33 cellular contexts compared by ENCODE assay signal in the genomic region with DNA sequence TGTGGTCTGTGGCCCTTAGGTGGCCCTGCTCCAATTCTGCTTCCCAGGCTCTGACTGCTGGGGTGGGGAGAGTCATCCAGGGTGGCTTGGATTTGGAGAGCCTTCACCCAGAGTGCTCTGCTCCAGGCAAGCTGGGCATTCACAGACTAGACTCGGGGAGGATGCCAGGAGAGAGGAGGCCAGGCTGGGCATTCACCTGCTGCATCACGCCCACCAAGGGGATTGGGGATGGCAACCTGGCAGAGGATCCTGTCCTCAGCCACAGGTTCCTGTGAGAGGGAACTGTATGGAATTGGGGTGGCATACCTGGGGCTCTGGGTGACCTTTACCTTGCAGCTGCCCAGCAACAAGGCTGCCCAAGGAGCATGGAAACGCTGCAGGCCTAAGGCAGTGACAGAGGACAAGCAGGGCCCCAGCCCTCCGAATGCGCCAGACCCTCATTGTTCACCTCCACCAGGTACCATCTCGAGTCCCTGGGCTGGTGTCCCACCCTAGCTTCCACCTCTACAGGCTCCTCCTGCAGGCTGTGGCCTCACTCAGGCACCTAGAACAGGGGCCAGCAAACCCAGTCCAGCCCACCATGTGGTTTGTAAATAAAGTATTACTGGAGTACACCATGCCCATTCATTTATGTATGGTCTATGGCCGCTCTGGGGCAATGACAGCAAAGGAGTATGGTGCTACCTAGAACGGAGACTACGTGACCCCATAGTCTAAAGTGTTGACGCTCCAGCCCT.
"Had no signal": no experiment of that assay in that cellular context is flagged by ENCODE, and none has a peak within 500 bp of the region (broad histone marks: within the 10 kb centered on the region; RNA-seq: fewer than 3 reads in every experiment).

No MANE protein-coding gene starts in this region.

- H3K9me3 ChIP-seq: adrenal gland, ascending aorta, breast epithelium, colonic mucosa had no signal

- H3K27ac ChIP-seq: adrenal gland, ascending aorta, breast epithelium, cardiac muscle cell, colonic mucosa, WERI-Rb-1 had no signal

- H3K4me3 ChIP-seq: adrenal gland, ascending aorta, breast epithelium, cardiac muscle cell, colonic mucosa had no signal

- H3K36me3 ChIP-seq: adrenal gland, ascending aorta, breast epithelium, cardiac muscle cell, colonic mucosa, WERI-Rb-1 had no signal

- ATAC-seq: activated CD4-positive, CD25-positive, alpha-beta regulatory T cell treated with anti-CD3 and anti-CD28 coated beads, Interleukin-2, amount 50 U/mL, for 24 hours; activated CD8-positive, alpha-beta T cell treated with anti-CD3 and anti-CD28 coated beads for 36 hours; activated naive CD8-positive, alpha-beta T cell treated with anti-CD3 and anti-CD28 coated beads, Interleukin-2, amount 50 U/mL, for 24 hours; activated T-cell treated with anti-CD3 and anti-CD28 coated beads, Interleukin-2, amount 50 U/mL, for 4 hours; activated T-helper 17 cell treated with anti-CD3 and anti-CD28 coated beads, Interleukin-2, amount 50 U/mL, for 72 hours; esophagus mucosa; T-cell; T-helper 17 cell had no signal

- H3K27me3 ChIP-seq: adrenal gland, ascending aorta, breast epithelium, cardiac muscle cell, colonic mucosa had no signal

- DNase-seq: activated B cell treated with CpG ODN at 0.5 μM for 24 hours; activated CD4-positive, alpha-beta T cell treated with anti-CD3 and anti-CD28 coated beads for 48 hours; activated CD4-positive, alpha-beta T cell treated with anti-CD3 and anti-CD28 coated beads, Interleukin-2, amount 50 U/mL, for 1 hour; activated CD4-positive, alpha-beta T cell treated with anti-CD3 and anti-CD28 coated beads, Interleukin-2, amount 50 U/mL, for 48 hours; activated CD8-positive, alpha-beta memory T cell treated with anti-CD3 and anti-CD28 coated beads for 24 hours; activated CD8-positive, alpha-beta T cell treated with anti-CD3 and anti-CD28 coated beads for 36 hours; activated effector memory CD4-positive, alpha-beta T cell treated with Interleukin-2 at 50 U/mL for 16 hours; activated gamma-delta T cell treated with Interleukin-2 at 50 U/mL for 16 hours; activated naive CD4-positive, alpha-beta T cell treated with anti-CD3 and anti-CD28 coated beads, Interleukin-2, amount 50 U/mL, for 16 hours; activated naive CD4-positive, alpha-beta T cell treated with Interleukin-2 at 50 U/mL for 16 hours; activated naive CD8-positive, alpha-beta T cell treated with anti-CD3 and anti-CD28 coated beads for 36 hours; activated naive CD8-positive, alpha-beta T cell treated with anti-CD3 and anti-CD28 coated beads, Interleukin-2, amount 50 U/mL, for 24 hours; activated T-cell treated with anti-CD3 and anti-CD28 coated beads, Interleukin-2, amount 50 U/mL, for 4 hours; adrenal gland; amygdala; central memory CD4-positive, alpha-beta T cell; cerebellar nuclear complex; colonic mucosa; effector CD8-positive, alpha-beta T cell; foreskin fibroblast; SW 1271; T-cell; T-helper 17 cell; T1000; WERI-Rb-1 had no signal

- H3K27me3 Mint-ChIP-seq: activated CD8-positive, alpha-beta T cell treated with anti-CD3 and anti-CD28 coated beads for 36 hours; activated naive CD8-positive, alpha-beta T cell treated with anti-CD3 and anti-CD28 coated beads for 36 hours had no signal

- H3K36me3 Mint-ChIP-seq: activated naive CD8-positive, alpha-beta T cell treated with anti-CD3 and anti-CD28 coated beads for 36 hours; brain; T-cell had no signal

- H3K9me3 Mint-ChIP-seq: activated B cell treated with CpG ODN at 0.5 μM for 24 hours; activated CD8-positive, alpha-beta T cell treated with anti-CD3 and anti-CD28 coated beads for 36 hours; activated naive CD8-positive, alpha-beta T cell treated with anti-CD3 and anti-CD28 coated beads for 36 hours; activated naive CD8-positive, alpha-beta T cell treated with anti-CD3 and anti-CD28 coated beads, Interleukin-2, amount 50 U/mL, for 24 hours; activated T-cell treated with anti-CD3 and anti-CD28 coated beads, Interleukin-2, amount 50 U/mL, for 4 hours; activated T-helper 17 cell treated with anti-CD3 and anti-CD28 coated beads, Interleukin-2, amount 50 U/mL, for 72 hours; brain; T-cell; T-helper 2 cell treated with Interferon-gamma antibody and Interleukin-4, amounts not matched to agents 5 μg/mL and 100 μg/mL, for 36 hours had no signal

- H3K4me1 Mint-ChIP-seq: activated B cell treated with CpG ODN at 0.5 μM for 24 hours; activated naive CD8-positive, alpha-beta T cell treated with anti-CD3 and anti-CD28 coated beads for 36 hours; activated naive CD8-positive, alpha-beta T cell treated with anti-CD3 and anti-CD28 coated beads, Interleukin-2, amount 50 U/mL, for 24 hours; activated T-helper 17 cell treated with anti-CD3 and anti-CD28 coated beads, Interleukin-2, amount 50 U/mL, for 72 hours; T-cell; T-helper 17 cell had no signal

- H3K4me1 ChIP-seq: adrenal gland, ascending aorta, breast epithelium, colonic mucosa had no signal

- H3K4me3 Mint-ChIP-seq: activated B cell treated with CpG ODN at 0.5 μM for 24 hours; activated CD8-positive, alpha-beta T cell treated with anti-CD3 and anti-CD28 coated beads for 36 hours; activated naive CD8-positive, alpha-beta T cell treated with anti-CD3 and anti-CD28 coated beads for 36 hours; activated naive CD8-positive, alpha-beta T cell treated with anti-CD3 and anti-CD28 coated beads, Interleukin-2, amount 50 U/mL, for 24 hours; activated T-cell treated with anti-CD3 and anti-CD28 coated beads, Interleukin-2, amount 50 U/mL, for 4 hours; activated T-helper 17 cell treated with anti-CD3 and anti-CD28 coated beads, Interleukin-2, amount 50 U/mL, for 72 hours; brain; T-cell; T-helper 17 cell; T-helper 2 cell treated with Interferon-gamma antibody and Interleukin-4, amounts not matched to agents 5 μg/mL and 100 μg/mL, for 36 hours had no signal

- H3K27ac Mint-ChIP-seq: activated B cell treated with CpG ODN at 0.5 μM for 24 hours; activated CD8-positive, alpha-beta T cell treated with anti-CD3 and anti-CD28 coated beads for 36 hours; activated naive CD8-positive, alpha-beta T cell treated with anti-CD3 and anti-CD28 coated beads for 36 hours; activated naive CD8-positive, alpha-beta T cell treated with anti-CD3 and anti-CD28 coated beads, Interleukin-2, amount 50 U/mL, for 24 hours; activated T-helper 17 cell treated with anti-CD3 and anti-CD28 coated beads, Interleukin-2, amount 50 U/mL, for 72 hours; T-cell; T-helper 17 cell; T-helper 2 cell treated with Interferon-gamma antibody and Interleukin-4, amounts not matched to agents 5 μg/mL and 100 μg/mL, for 36 hours had no signal
